ENCODE assay signal across 8 cellular contexts in genomic region chr22:22060200-22061084, GRCh38.
DNase-seq lines count a peak whose midpoint lies in the region; ATAC-seq and TF ChIP-seq lines count a peak whose summit lies in the region.

No MANE protein-coding gene starts in this region.

- H3K4me3 ChIP-seq in GM12865 (ENCODE audit: low read depth, low read length) (no peak overlapping the region), parathyroid adenoma (ENCODE audit: low read depth, low read length) (no peak overlapping the region)

- no peaks in the 10 kb centered on the region for H3K9me3 ChIP-seq in parathyroid adenoma (ENCODE audit: control insufficient read depth, low read length)

- ATAC-seq in HG02759 (IDR thresholded peaks at IDR 0.05; ENCODE audit: unreplicated experiment) = no peak

- TF ChIP-seq CTCF in GM12865 (IDR thresholded peaks at IDR 0.05; ENCODE audit: insufficient read depth, low read depth, low read length, missing control alignments) = peak; percentile 93
- peak; percentile 66 for TF ChIP-seq CTCF in parathyroid adenoma (IDR thresholded peaks at IDR 0.05)

- no peak overlapping the region for H3K27ac ChIP-seq in parathyroid adenoma

- H3K9ac ChIP-seq in parathyroid adenoma = no peak overlapping the region

- no peaks in the 10 kb centered on the region for H3K4me1 ChIP-seq in parathyroid adenoma

- DNase-seq in 8988T (peak; percentile 28), GM12865 (ENCODE audit: low read depth) (peak; percentile 74), NCI-H2227 (lab: John Stamatoyannopoulos, UW; ENCODE audit: unreplicated experiment) (peak; percentile 51), globus pallidus (ENCODE audit: low spot score) (peak; percentile 38), ureter (ENCODE audit: low spot score) (no peak)
- DNase-seq in activated T-cell treated with anti-CD3 and anti-CD28 coated beads, Interleukin-2, amount 50 U/mL, for 1 hour = peak; percentile 46

- H3K79me2 ChIP-seq in parathyroid adenoma = no peaks in the 10 kb centered on the region

- H2AFZ ChIP-seq in parathyroid adenoma = peak overlapping the region; percentile 25

- no peak overlapping the region for H3K4me2 ChIP-seq in parathyroid adenoma (ENCODE audit: low read length)

- H3K36me3 ChIP-seq in parathyroid adenoma (ENCODE audit: control insufficient read depth, insufficient read depth, low read length) = no peaks in the 10 kb centered on the region

- H3K27me3 ChIP-seq in parathyroid adenoma (ENCODE audit: control insufficient read depth, insufficient read depth, low read length) = no peaks in the 10 kb centered on the region
